In genomic region chr12:54561164-54561563, GRCh38 we compare ENCODE assay signal across 9 cellular contexts. TPM values are rescaled to one million over a fixed set of nuclear protein-coding genes. Genes with fewer than 3 reads are reported as not detected.
DNase-seq lines count a peak whose midpoint lies in the region; ATAC-seq, FAIRE-seq and TF ChIP-seq lines count a peak whose summit lies in the region.
"Had no signal": no experiment of that assay in that cellular context is flagged by ENCODE, and none has a peak within 500 bp of the region (broad histone marks: within the 10 kb centered on the region; RNA-seq: fewer than 3 reads in every experiment).

No MANE protein-coding gene starts in this region.

- H3K36me3 ChIP-seq in K562 (ENCODE audit: control insufficient read depth, insufficient read depth, low read length), result no peaks in the 10 kb centered on the region

- intact Hi-C loops in K562 (cut with micrococcal nuclease), result no loop called here

- peak overlapping the region; percentile 24 for H3K27ac Mint-ChIP-seq in activated naive CD4-positive, alpha-beta T cell treated with anti-CD3 and anti-CD28 coated beads, Interleukin-2, amount 50 U/mL, for 24 hours
- H3K27ac Mint-ChIP-seq in type B pancreatic cell, result no peak overlapping the region

- H3K9ac ChIP-seq in K562 (ENCODE audit: insufficient read depth in 1 of 2, low read depth in 2 of 2, low read length in 2 of 2), result no peak overlapping the region

- DNase-seq in activated naive CD4-positive, alpha-beta T cell treated with Interleukin-2 at 50 U/mL for 16 hours, result no peak
- DNase-seq in K562 (ENCODE audit: extremely low read depth in 1 of 4, low spot score in 3 of 4) (no peak), type B pancreatic cell (ENCODE audit: extremely low spot score, unreplicated experiment) (no peak)

- no peaks in the 10 kb centered on the region for H3K36me3 Mint-ChIP-seq in activated naive CD4-positive, alpha-beta T cell treated with anti-CD3 and anti-CD28 coated beads, Interleukin-2, amount 50 U/mL, for 24 hours
- H3K36me3 Mint-ChIP-seq in type B pancreatic cell, result peaks cover 3% of the 10 kb centered on the region

- H3K4me1 ChIP-seq in K562 (replicated peaks in 1 of 2; ENCODE audit: control insufficient read depth in 2 of 2, insufficient read depth in 2 of 2, low read length in 2 of 2) (peaks cover 3 to 14% of the 10 kb centered on the region in 2 experiments; a peak in 4 of 5 replicates), mononuclear cell (ENCODE audit: insufficient read depth, low read length) (peaks cover 19% of the 10 kb centered on the region)

- TF ChIP-seq RAD21 in K562 (CRISPR knock-in tag; conservative IDR thresholded peaks at IDR 0.05 in 1 of 2, IDR thresholded peaks at IDR 0.05 in 1 of 2), result no peak

- BruUV-seq in K562 (replicated peaks; lab: Mats Ljungman, UMichigan), result no TSS peak

- H3K9me3 Mint-ChIP-seq in activated naive CD4-positive, alpha-beta T cell treated with anti-CD3 and anti-CD28 coated beads, Interleukin-2, amount 50 U/mL, for 24 hours, result no peaks in the 10 kb centered on the region
- peaks cover 5% of the 10 kb centered on the region for H3K9me3 Mint-ChIP-seq in type B pancreatic cell

- TF ChIP-seq CTCF in K562 (IDR thresholded peaks at IDR 0.05 in 2 of 3, conservative IDR thresholded peaks at IDR 0.05 in 1 of 3; ENCODE audit: insufficient read depth in 2 of 3, low read depth in 1 of 3, low read length in 3 of 3), result no peak
- no peak for TF ChIP-seq CTCF in type B pancreatic cell (conservative IDR thresholded peaks at IDR 0.05)

- no peaks in the 10 kb centered on the region for H3K9me1 ChIP-seq in K562 (ENCODE audit: control insufficient read depth, insufficient read depth, low read length)

- peak overlapping the region; percentile 96 for H2AFZ ChIP-seq in K562 (ENCODE audit: low read depth, low read length)

- in situ Hi-C loops in K562 (cut with MboI), result no loop called here

- CTCF ChIA-PET in K562 (lab: Yijun Ruan, JAX; ENCODE audit: low intra/inter-chr PET ratio), result no interaction called here

- peak overlapping the region; percentile 86 for H3K4me3 Mint-ChIP-seq in activated naive CD4-positive, alpha-beta T cell treated with anti-CD3 and anti-CD28 coated beads, Interleukin-2, amount 50 U/mL, for 24 hours
- H3K4me3 Mint-ChIP-seq in type B pancreatic cell, result peak overlapping the region; percentile 4

- H3K27me3 ChIP-seq in K562 (ENCODE audit: control insufficient read depth in 2 of 2, insufficient read depth in 2 of 2, low read length in 2 of 2) (peaks cover 1 to 8% of the 10 kb centered on the region in 2 experiments; a peak in 4 of 5 replicates), mononuclear cell (ENCODE audit: insufficient read depth, low read length) (no peaks in the 10 kb centered on the region)

- POLR2A ChIA-PET in K562 (lab: Yijun Ruan, JAX), result interaction anchor here (0.6 to 1.1 kb wide), 4 partner anchors 10 to 40 kb away, joined by 3 to 7 read pairs (median 4); partner anchors contain the start of gene PDE1B

- WGBS in K562 (ENCODE audit: insufficient coverage, low coverage, missing lambda C conversion rate), result 35% methylated on average over 2 of the region's 3 CpGs

- H3K4me3 ChIP-seq in K562, result no peak overlapping the region
- peak overlapping the region; percentile 42 for H3K4me3 ChIP-seq in mononuclear cell (ENCODE audit: low read length)

- H3K9me3 ChIP-seq in K562 (replicated peaks; ENCODE audit: control insufficient read depth, insufficient read depth, low read depth, low read length) (no peaks in the 10 kb centered on the region), mononuclear cell (ENCODE audit: low read depth, low read length) (no peaks in the 10 kb centered on the region)

- no peak for TF ChIP-seq POLR2A in K562 (conservative IDR thresholded peaks at IDR 0.05)

- no peaks in the 10 kb centered on the region for H3K79me2 ChIP-seq in K562 (ENCODE audit: control insufficient read depth, insufficient read depth, low read length)

- ATAC-seq in K562 (no peak), GM18870 (IDR thresholded peaks at IDR 0.05; ENCODE audit: unreplicated experiment) (no peak), GM21515 (IDR thresholded peaks at IDR 0.05; ENCODE audit: unreplicated experiment) (no peak), GM21717 (IDR thresholded peaks at IDR 0.05; ENCODE audit: unreplicated experiment) (no peak)

- no peak overlapping the region for H3K27ac ChIP-seq in K562 (ENCODE audit: extremely low read depth, low read depth, low read length)

- H4K20me1 ChIP-seq in K562 (replicated peaks; ENCODE audit: control insufficient read depth, insufficient read depth, low read length), result no peaks in the 10 kb centered on the region

- no peak for FAIRE-seq in K562 (lab: Jason Lieb, UNC)

- peak overlapping the region; percentile 72 for H3K4me2 ChIP-seq in K562 (ENCODE audit: insufficient read depth, low read length)

- no peak for TF ChIP-seq EP300 in K562 (IDR thresholded peaks at IDR 0.05; ENCODE audit: low read length)

- H3K4me1 Mint-ChIP-seq in activated naive CD4-positive, alpha-beta T cell treated with anti-CD3 and anti-CD28 coated beads, Interleukin-2, amount 50 U/mL, for 24 hours, result peaks cover 29% of the 10 kb centered on the region
- peaks cover 38% of the 10 kb centered on the region for H3K4me1 Mint-ChIP-seq in type B pancreatic cell (ENCODE audit: unreplicated experiment)

- H3K27me3 Mint-ChIP-seq in activated naive CD4-positive, alpha-beta T cell treated with anti-CD3 and anti-CD28 coated beads, Interleukin-2, amount 50 U/mL, for 24 hours, result no peaks in the 10 kb centered on the region
- peaks cover 58% of the 10 kb centered on the region for H3K27me3 Mint-ChIP-seq in type B pancreatic cell

TF ChIP-seq in K562, 482 proteins besides CTCF, POLR2A, EP300 and RAD21:
- no peak for TF ChIP-seq NCOA2 (IDR thresholded peaks at IDR 0.05; ENCODE audit: partially characterized antibody in 2 of 2)
- no peak for TF ChIP-seq RBM22 (IDR thresholded peaks at IDR 0.05; ENCODE audit: low read depth, low read length, poor library complexity, severe bottlenecking)
- no peak for TF ChIP-seq CTBP1 (IDR thresholded peaks at IDR 0.05; ENCODE audit: borderline replicate concordance)

RNA-seq across cellular contexts. Expression of gene PDE1B, which starts 11.8 kb away (rescaled TPM):
- 0.37 and 0.46 TPM in 2 replicates for total RNA-seq in K562 (2011; cell fraction: chromatin; rRNA removed; ENCODE audit: low replicate concordance)
- 0.13 and 0.33 TPM in 2 replicates for total RNA-seq in K562 (2011; cell fraction: nucleolus; rRNA removed)
- 0.22 and 0.38 TPM in 2 replicates for total RNA-seq in K562 (2011; cell fraction: nucleoplasm; rRNA removed)
- total RNA-seq in K562 (2014; rRNA removed) (0.14 and 0.33 TPM in 2 replicates), K562 (2014; rRNA removed; fragmentation: Illumina TruSeq; extraction: Trizol) (0.22 and 0.25 TPM in 2 replicates), K562 (2015; rRNA removed; fragmentation: Illumina TruSeq; extraction: Trizol) (1.0 and 1.1 TPM in 2 replicates), K562 (2021) (0.31 and 0.47 TPM in 2 replicates), mononuclear cell (7.0 TPM), type B pancreatic cell (ENCODE audit: low replicate concordance) (0.10 and 3.6 TPM in 2 replicates)
- polyA plus RNA-seq in K562 (2011; rRNA removed) (0.06 and 0.89 TPM in 2 replicates), K562 (2014; fragmentation: Illumina TruSeq; extraction: Trizol) (0.53 and 0.56 TPM in 2 replicates), K562 (2014; fragmentation: Nextera tagmentation; extraction: Ambion mirVana) (under 1 TPM in 1 of 2 experiments, not detected in 1; 0.04 TPM), K562 (2014; rRNA removed) (0.55 and 0.73 TPM in 2 replicates)
- polyA plus RNA-seq in K562 (2011; cell fraction: cytosol; rRNA removed), result 0.07 and 0.62 TPM in 2 replicates
- 0.37 and 2.0 TPM in 2 replicates for polyA plus RNA-seq in K562 (2011; cell fraction: nucleus; rRNA removed)
- polyA plus RNA-seq in K562 (2012), result 0.96 and 1.9 TPM in 2 replicates
- 0.25 and 0.39 TPM in 2 replicates for polyA minus RNA-seq in K562 (2011; rRNA and poly(A)+ RNA removed)
- not detected in 2 replicates for polyA minus RNA-seq in K562 (2011; cell fraction: cytosol; rRNA and poly(A)+ RNA removed)
- polyA minus RNA-seq in K562 (2011; cell fraction: nucleus; rRNA and poly(A)+ RNA removed), result 0.13 and 1.1 TPM in 2 replicates
- total RNA-seq: NCI-H460 had no signal

RNA-seq across cellular contexts. Expression of gene PPP1R1A, which starts 27.3 kb away (rescaled TPM):
- total RNA-seq in K562 (2011; cell fraction: chromatin; rRNA removed; ENCODE audit: low replicate concordance), result not detected in 2 replicates
- not detected in 2 replicates for total RNA-seq in K562 (2011; cell fraction: nucleolus; rRNA removed)
- total RNA-seq in K562 (2011; cell fraction: nucleoplasm; rRNA removed), result not detected in 2 replicates
- total RNA-seq in K562 (2014; rRNA removed) (not detected in 2 replicates), K562 (2014; rRNA removed; fragmentation: Illumina TruSeq; extraction: Trizol) (not detected in 2 replicates), K562 (2015; rRNA removed; fragmentation: Illumina TruSeq; extraction: Trizol) (not detected in 2 replicates), K562 (2021) (not detected in 2 replicates), mononuclear cell (not detected), type B pancreatic cell (ENCODE audit: low replicate concordance) (24.9 and 43.3 TPM in 2 replicates)
- polyA plus RNA-seq in K562 (2011; rRNA removed) (not detected in 2 replicates), K562 (2014; fragmentation: Illumina TruSeq; extraction: Trizol) (not detected in 2 replicates), K562 (2014; fragmentation: Nextera tagmentation; extraction: Ambion mirVana) (not detected), K562 (2014; rRNA removed) (not detected in 2 replicates)
- polyA plus RNA-seq in K562 (2011; cell fraction: cytosol; rRNA removed), result not detected in 2 replicates
- polyA plus RNA-seq in K562 (2011; cell fraction: nucleus; rRNA removed), result not detected in 2 replicates
- polyA plus RNA-seq in K562 (2012), result 0.07 TPM in 1 of 2 replicates, not detected in the other
- polyA minus RNA-seq in K562 (2011; rRNA and poly(A)+ RNA removed), result not detected in 2 replicates
- polyA minus RNA-seq in K562 (2011; cell fraction: cytosol; rRNA and poly(A)+ RNA removed), result not detected in 2 replicates
- not detected in 2 replicates for polyA minus RNA-seq in K562 (2011; cell fraction: nucleus; rRNA and poly(A)+ RNA removed)
- total RNA-seq: NCI-H460 had no signal

Comparison
In these comparisons a context has a peak if more than half of its experiments do, and no peak if none do; other contexts are left out.
1. RNA of gene PPP1R1A, which starts 27.3 kb away (total RNA-seq): 24.9 to 43.3 TPM in type B pancreatic cell; not detected in K562 and not detected in mononuclear cell (single experiment); every median in the first group is over 10 times any median in the second.